15 cellular contexts compared by ENCODE assay signal in the genomic region with DNA sequence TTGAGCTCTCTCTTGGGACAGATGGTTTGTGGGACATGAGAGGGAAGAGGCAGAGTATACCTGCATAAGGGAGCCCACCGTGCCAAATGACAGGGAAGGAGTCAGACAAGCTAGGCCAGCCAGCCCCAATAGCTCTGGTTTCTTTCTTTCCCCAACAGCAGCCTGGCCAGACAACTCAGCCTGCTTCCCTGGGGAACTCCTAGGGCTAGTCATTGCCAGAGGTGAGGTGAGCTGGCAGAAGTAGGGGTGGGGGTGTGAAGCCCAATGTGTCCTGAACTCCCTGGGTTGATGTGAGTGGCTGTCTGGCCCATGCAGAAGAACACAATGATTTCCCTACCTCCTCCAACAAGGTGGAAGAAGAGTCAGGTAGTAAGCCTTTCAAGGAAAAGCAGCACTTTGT.
A peak's percentile ranks its signal among the peaks of the same experiment; 100 is the strongest.
DNase-seq lines count a peak whose midpoint lies in the region; ATAC-seq and TF ChIP-seq lines count a peak whose summit lies in the region.
"Had no signal": no experiment of that assay in that cellular context is flagged by ENCODE, and none has a peak within 500 bp of the region (broad histone marks: within the 10 kb centered on the region; RNA-seq: fewer than 3 reads in every experiment).

No MANE protein-coding gene starts in this region.

- no peaks in the 10 kb centered on the region for H3K27me3 ChIP-seq in foreskin keratinocyte
- H3K27me3 ChIP-seq: colonic mucosa, Peyer's patch had no signal

- H3K27me3 Mint-ChIP-seq in activated naive CD4-positive, alpha-beta T cell treated with anti-CD3 and anti-CD28 coated beads, Interleukin-2, amount 10 ng/mL, durations not matched to agents 7 days and 5 days: no peaks in the 10 kb centered on the region
- H3K27me3 Mint-ChIP-seq in type B pancreatic cell: no peaks in the 10 kb centered on the region
- H3K27me3 Mint-ChIP-seq: activated B cell treated with CpG ODN at 0.5 μM for 24 hours had no signal

- ATAC-seq in activated naive CD4-positive, alpha-beta T cell treated with anti-CD3 and anti-CD28 coated beads, Interleukin-2, amount 50 U/mL, for 72 hours: peak; percentile 26 to 51
- peak; percentile 80 for ATAC-seq in foreskin keratinocyte

- peaks cover 17% of the 10 kb centered on the region for H3K4me1 ChIP-seq in foreskin keratinocyte
- H3K4me1 ChIP-seq: colonic mucosa, Peyer's patch had no signal

- TF ChIP-seq CTCF in foreskin keratinocyte (conservative IDR thresholded peaks at IDR 0.05) (no peak), type B pancreatic cell (conservative IDR thresholded peaks at IDR 0.05) (no peak)

- H3K4me3 Mint-ChIP-seq in activated naive CD4-positive, alpha-beta T cell treated with anti-CD3 and anti-CD28 coated beads, Interleukin-2, amount 10 ng/mL, durations not matched to agents 7 days and 5 days: no peak overlapping the region
- H3K4me3 Mint-ChIP-seq in type B pancreatic cell: peak overlapping the region; percentile 0
- H3K4me3 Mint-ChIP-seq: activated B cell treated with CpG ODN at 0.5 μM for 24 hours; activated T-cell treated with anti-CD3 and anti-CD28 coated beads, Interleukin-2, amount 50 U/mL, for 4 hours had no signal

- peaks cover 2% of the 10 kb centered on the region for H3K4me1 Mint-ChIP-seq in activated naive CD4-positive, alpha-beta T cell treated with anti-CD3 and anti-CD28 coated beads, Interleukin-2, amount 10 ng/mL, durations not matched to agents 7 days and 5 days
- peaks cover 21% of the 10 kb centered on the region for H3K4me1 Mint-ChIP-seq in type B pancreatic cell (ENCODE audit: unreplicated experiment)
- H3K4me1 Mint-ChIP-seq: activated B cell treated with CpG ODN at 0.5 μM for 24 hours had no signal

- H3K27ac ChIP-seq in foreskin keratinocyte: peak overlapping the region; percentile 95
- H3K27ac ChIP-seq: colonic mucosa, heart right ventricle, Peyer's patch had no signal

- no peak overlapping the region for H3K27ac Mint-ChIP-seq in activated naive CD4-positive, alpha-beta T cell treated with anti-CD3 and anti-CD28 coated beads, Interleukin-2, amount 50 U/mL, for 72 hours
- H3K27ac Mint-ChIP-seq in activated naive CD4-positive, alpha-beta T cell treated with anti-CD3 and anti-CD28 coated beads, Interleukin-2, amount 10 ng/mL, durations not matched to agents 7 days and 5 days: no peak overlapping the region
- H3K27ac Mint-ChIP-seq in type B pancreatic cell: peak overlapping the region; percentile 91
- H3K27ac Mint-ChIP-seq: activated B cell treated with CpG ODN at 0.5 μM for 24 hours had no signal

- peaks cover 0 to 13% of the 10 kb centered on the region in 2 donors for H3K36me3 Mint-ChIP-seq in activated naive CD4-positive, alpha-beta T cell treated with anti-CD3 and anti-CD28 coated beads, Interleukin-2, amount 50 U/mL, for 72 hours
- peaks cover 22% of the 10 kb centered on the region for H3K36me3 Mint-ChIP-seq in activated naive CD4-positive, alpha-beta T cell treated with anti-CD3 and anti-CD28 coated beads, Interleukin-2, amount 10 ng/mL, durations not matched to agents 7 days and 5 days
- peaks cover 33% of the 10 kb centered on the region for H3K36me3 Mint-ChIP-seq in type B pancreatic cell

- peaks cover 0 to 5% of the 10 kb centered on the region in 2 donors for H3K9me3 Mint-ChIP-seq in activated naive CD4-positive, alpha-beta T cell treated with anti-CD3 and anti-CD28 coated beads, Interleukin-2, amount 50 U/mL, for 72 hours
- H3K9me3 Mint-ChIP-seq in activated naive CD4-positive, alpha-beta T cell treated with anti-CD3 and anti-CD28 coated beads, Interleukin-2, amount 10 ng/mL, durations not matched to agents 7 days and 5 days: peaks cover 1% of the 10 kb centered on the region
- H3K9me3 Mint-ChIP-seq in type B pancreatic cell: peaks cover 11% of the 10 kb centered on the region

- DNase-seq in activated naive CD4-positive, alpha-beta T cell treated with anti-CD3 and anti-CD28 coated beads, Interleukin-2, amount 50 U/mL, for 72 hours (ENCODE audit: low spot score in 2 of 2): no peak
- DNase-seq in activated naive CD4-positive, alpha-beta T cell treated with anti-CD3 and anti-CD28 coated beads, Interleukin-2, amount 10 ng/mL, durations not matched to agents 7 days and 5 days: no peak
- DNase-seq in NCI-H69 (lab: John Stamatoyannopoulos, UW) (peak; percentile 5), foreskin keratinocyte (peak in 1 of 2 donors; percentile 39), type B pancreatic cell (ENCODE audit: extremely low spot score, unreplicated experiment) (no peak), RKO (ENCODE audit: low spot score) (no peak), HuH-7 (ENCODE audit: low spot score) (no peak), GF-D8 (lab: John Stamatoyannopoulos, UW) (no peak)
- DNase-seq: activated B cell treated with CpG ODN at 0.5 μM for 24 hours; activated T-cell treated with anti-CD3 and anti-CD28 coated beads, Interleukin-2, amount 50 U/mL, for 4 hours; colonic mucosa; heart right ventricle; kidney glomerular epithelial cell; NCI-H526; Peyer's patch had no signal

- CTCF ChIA-PET in activated naive CD4-positive, alpha-beta T cell treated with anti-CD3 and anti-CD28 coated beads, Interleukin-2, amount 10 ng/mL, durations not matched to agents 7 days and 5 days (lab: Charles Lee): no interaction called here
